1 cellular context compared by ENCODE assay signal in genomic region chr11:67351275-67352005, GRCh38.
A peak's percentile ranks its signal among the peaks of the same experiment; 100 is the strongest.
TF ChIP-seq lines count a peak whose summit lies in the region.

No MANE protein-coding gene starts in this region.

TF ChIP-seq in GM12878, 131 proteins besides CTCF, POLR2A, EP300 and RAD21 (continues in another document):
- TF ChIP-seq, protein P1, sequence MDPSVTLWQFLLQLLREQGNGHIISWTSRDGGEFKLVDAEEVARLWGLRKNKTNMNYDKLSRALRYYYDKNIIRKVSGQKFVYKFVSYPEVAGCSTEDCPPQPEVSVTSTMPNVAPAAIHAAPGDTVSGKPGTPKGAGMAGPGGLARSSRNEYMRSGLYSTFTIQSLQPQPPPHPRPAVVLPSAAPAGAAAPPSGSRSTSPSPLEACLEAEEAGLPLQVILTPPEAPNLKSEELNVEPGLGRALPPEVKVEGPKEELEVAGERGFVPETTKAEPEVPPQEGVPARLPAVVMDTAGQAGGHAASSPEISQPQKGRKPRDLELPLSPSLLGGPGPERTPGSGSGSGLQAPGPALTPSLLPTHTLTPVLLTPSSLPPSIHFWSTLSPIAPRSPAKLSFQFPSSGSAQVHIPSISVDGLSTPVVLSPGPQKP (IDR thresholded peaks at IDR 0.05; ENCODE audit: low read depth, low read length) = no peak
- TF ChIP-seq NFYA (IDR thresholded peaks at IDR 0.05; ENCODE audit: borderline replicate concordance, low read depth, low read length) (no peak), KLF5 (IDR thresholded peaks at IDR 0.05; ENCODE audit: partially characterized antibody) (no peak), LARP7 (IDR thresholded peaks at IDR 0.05) (no peak), ATF3 (IDR thresholded peaks at IDR 0.05; ENCODE audit: borderline replicate concordance, extremely low read depth, low read depth, low read length) (no peak), IKZF2 (IDR thresholded peaks at IDR 0.05) (0 out of 4 replicates have a peak, but pooled peaks of 1 of the 2 experiments have one; percentile 25), ZNF217 (IDR thresholded peaks at IDR 0.05) (no peak), SKIL (IDR thresholded peaks at IDR 0.05; ENCODE audit: low read depth, poor library complexity, severe bottlenecking) (peak; percentile 26), MTA2 (IDR thresholded peaks at IDR 0.05; ENCODE audit: low read depth) (no peak), DPF2 (IDR thresholded peaks at IDR 0.05) (peak; percentile 12; the same call in 1 of the 2 replicates), FOS (IDR thresholded peaks at IDR 0.05; ENCODE audit: borderline replicate concordance, extremely low read depth, insufficient read length) (no peak), MYB (IDR thresholded peaks at IDR 0.05; ENCODE audit: borderline replicate concordance, low read depth, low read length) (no peak), STAT3 (IDR thresholded peaks at IDR 0.05; ENCODE audit: low read depth, low read length) (no peak), PAX5 (IDR thresholded peaks at IDR 0.05; ENCODE audit: borderline replicate concordance, low read depth, low read length) (0 out of 2 replicates have a peak, but pooled peaks have one; percentile 8), POU2F2 (IDR thresholded peaks at IDR 0.05; ENCODE audit: borderline replicate concordance, low read depth, low read length) (0 out of 3 replicates have a peak, but pooled peaks have one; percentile 30), HCFC1 (IDR thresholded peaks at IDR 0.05; ENCODE audit: low read length) (no peak), HDAC6 (IDR thresholded peaks at IDR 0.05; ENCODE audit: unreplicated experiment) (no peak), NBN (IDR thresholded peaks at IDR 0.05) (peak; percentile 41; the same call in 1 of the 2 replicates), SMC3 (IDR thresholded peaks at IDR 0.05; ENCODE audit: borderline replicate concordance, low read length) (peak; percentile 65), NFXL1 (IDR thresholded peaks at IDR 0.05; ENCODE audit: borderline replicate concordance) (no peak), SMARCA5 (IDR thresholded peaks at IDR 0.05) (peak; percentile 37; the same call in 1 of the 2 replicates), IKZF1 (conservative IDR thresholded peaks at IDR 0.05) (peak; percentile 59), RELB (IDR thresholded peaks at IDR 0.05; ENCODE audit: low read depth) (0 out of 2 replicates have a peak, but pooled peaks have one; percentile 15), MEF2A (IDR thresholded peaks at IDR 0.05; ENCODE audit: insufficient read depth, low read depth, low read length) (0 out of 2 replicates have a peak, but pooled peaks have one; percentile 4), NR2C1 (IDR thresholded peaks at IDR 0.05) (no peak), FOXK2 (IDR thresholded peaks at IDR 0.05) (no peak), BRCA1 (IDR thresholded peaks at IDR 0.05; ENCODE audit: low read depth, low read length) (no peak), TCF7 (IDR thresholded peaks at IDR 0.05; ENCODE audit: borderline replicate concordance) (no peak), YY1 (IDR thresholded peaks at IDR 0.05; ENCODE audit: low read depth, low read length) (peak; percentile 73)
- TF ChIP-seq, protein P2, sequence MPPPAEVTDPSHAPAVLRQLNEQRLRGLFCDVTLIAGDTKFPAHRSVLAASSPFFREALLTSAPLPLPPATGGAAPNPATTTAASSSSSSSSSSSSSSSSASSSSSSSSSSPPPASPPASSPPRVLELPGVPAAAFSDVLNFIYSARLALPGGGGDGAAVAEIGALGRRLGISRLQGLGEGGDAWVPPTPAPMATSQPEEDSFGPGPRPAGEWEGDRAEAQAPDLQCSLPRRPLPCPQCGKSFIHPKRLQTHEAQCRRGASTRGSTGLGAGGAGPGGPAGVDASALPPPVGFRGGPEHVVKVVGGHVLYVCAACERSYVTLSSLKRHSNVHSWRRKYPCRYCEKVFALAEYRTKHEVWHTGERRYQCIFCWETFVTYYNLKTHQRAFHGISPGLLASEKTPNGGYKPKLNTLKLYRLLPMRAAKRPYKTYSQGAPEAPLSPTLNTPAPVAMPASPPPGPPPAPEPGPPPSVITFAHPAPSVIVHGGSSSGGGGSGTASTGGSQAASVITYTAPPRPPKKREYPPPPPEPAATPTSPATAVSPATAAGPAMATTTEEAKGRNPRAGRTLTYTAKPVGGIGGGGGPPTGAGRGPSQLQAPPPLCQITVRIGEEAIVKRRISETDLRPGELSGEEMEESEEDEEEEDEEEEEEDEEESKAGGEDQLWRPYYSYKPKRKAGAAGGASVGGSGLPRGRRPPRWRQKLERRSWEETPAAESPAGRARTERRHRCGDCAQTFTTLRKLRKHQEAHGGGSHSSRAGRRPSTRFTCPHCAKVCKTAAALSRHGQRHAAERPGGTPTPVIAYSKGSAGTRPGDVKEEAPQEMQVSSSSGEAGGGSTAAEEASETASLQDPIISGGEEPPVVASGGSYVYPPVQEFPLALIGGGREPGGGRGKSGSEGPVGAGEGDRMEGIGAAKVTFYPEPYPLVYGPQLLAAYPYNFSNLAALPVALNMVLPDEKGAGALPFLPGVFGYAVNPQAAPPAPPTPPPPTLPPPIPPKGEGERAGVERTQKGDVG (CRISPR knock-in tag; IDR thresholded peaks at IDR 0.05) = no peak
- TF ChIP-seq, protein P3, sequence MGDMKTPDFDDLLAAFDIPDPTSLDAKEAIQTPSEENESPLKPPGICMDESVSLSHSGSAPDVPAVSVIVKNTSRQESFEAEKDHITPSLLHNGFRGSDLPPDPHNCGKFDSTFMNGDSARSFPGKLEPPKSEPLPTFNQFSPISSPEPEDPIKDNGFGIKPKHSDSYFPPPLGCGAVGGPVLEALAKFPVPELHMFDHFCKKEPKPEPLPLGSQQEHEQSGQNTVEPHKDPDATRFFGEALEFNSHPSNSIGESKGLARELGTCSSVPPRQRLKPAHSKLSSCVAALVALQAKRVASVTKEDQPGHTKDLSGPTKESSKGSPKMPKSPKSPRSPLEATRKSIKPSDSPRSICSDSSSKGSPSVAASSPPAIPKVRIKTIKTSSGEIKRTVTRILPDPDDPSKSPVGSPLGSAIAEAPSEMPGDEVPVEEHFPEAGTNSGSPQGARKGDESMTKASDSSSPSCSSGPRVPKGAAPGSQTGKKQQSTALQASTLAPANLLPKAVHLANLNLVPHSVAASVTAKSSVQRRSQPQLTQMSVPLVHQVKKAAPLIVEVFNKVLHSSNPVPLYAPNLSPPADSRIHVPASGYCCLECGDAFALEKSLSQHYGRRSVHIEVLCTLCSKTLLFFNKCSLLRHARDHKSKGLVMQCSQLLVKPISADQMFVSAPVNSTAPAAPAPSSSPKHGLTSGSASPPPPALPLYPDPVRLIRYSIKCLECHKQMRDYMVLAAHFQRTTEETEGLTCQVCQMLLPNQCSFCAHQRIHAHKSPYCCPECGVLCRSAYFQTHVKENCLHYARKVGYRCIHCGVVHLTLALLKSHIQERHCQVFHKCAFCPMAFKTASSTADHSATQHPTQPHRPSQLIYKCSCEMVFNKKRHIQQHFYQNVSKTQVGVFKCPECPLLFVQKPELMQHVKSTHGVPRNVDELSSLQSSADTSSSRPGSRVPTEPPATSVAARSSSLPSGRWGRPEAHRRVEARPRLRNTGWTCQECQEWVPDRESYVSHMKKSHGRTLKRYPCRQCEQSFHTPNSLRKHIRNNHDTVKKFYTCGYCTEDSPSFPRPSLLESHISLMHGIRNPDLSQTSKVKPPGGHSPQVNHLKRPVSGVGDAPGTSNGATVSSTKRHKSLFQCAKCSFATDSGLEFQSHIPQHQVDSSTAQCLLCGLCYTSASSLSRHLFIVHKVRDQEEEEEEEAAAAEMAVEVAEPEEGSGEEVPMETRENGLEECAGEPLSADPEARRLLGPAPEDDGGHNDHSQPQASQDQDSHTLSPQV (IDR thresholded peaks at IDR 0.05) = peak; percentile 12; the same call in 1 of the 2 replicates
- TF ChIP-seq, protein P4, sequence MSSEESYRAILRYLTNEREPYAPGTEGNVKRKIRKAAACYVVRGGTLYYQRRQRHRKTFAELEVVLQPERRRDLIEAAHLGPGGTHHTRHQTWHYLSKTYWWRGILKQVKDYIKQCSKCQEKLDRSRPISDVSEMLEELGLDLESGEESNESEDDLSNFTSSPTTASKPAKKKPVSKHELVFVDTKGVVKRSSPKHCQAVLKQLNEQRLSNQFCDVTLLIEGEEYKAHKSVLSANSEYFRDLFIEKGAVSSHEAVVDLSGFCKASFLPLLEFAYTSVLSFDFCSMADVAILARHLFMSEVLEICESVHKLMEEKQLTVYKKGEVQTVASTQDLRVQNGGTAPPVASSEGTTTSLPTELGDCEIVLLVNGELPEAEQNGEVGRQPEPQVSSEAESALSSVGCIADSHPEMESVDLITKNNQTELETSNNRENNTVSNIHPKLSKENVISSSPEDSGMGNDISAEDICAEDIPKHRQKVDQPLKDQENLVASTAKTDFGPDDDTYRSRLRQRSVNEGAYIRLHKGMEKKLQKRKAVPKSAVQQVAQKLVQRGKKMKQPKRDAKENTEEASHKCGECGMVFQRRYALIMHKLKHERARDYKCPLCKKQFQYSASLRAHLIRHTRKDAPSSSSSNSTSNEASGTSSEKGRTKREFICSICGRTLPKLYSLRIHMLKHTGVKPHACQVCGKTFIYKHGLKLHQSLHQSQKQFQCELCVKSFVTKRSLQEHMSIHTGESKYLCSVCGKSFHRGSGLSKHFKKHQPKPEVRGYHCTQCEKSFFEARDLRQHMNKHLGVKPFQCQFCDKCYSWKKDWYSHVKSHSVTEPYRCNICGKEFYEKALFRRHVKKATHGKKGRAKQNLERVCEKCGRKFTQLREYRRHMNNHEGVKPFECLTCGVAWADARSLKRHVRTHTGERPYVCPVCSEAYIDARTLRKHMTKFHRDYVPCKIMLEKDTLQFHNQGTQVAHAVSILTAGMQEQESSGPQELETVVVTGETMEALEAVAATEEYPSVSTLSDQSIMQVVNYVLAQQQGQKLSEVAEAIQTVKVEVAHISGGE (CRISPR knock-in tag; IDR thresholded peaks at IDR 0.05) = no peak
- TF ChIP-seq, protein P5, sequence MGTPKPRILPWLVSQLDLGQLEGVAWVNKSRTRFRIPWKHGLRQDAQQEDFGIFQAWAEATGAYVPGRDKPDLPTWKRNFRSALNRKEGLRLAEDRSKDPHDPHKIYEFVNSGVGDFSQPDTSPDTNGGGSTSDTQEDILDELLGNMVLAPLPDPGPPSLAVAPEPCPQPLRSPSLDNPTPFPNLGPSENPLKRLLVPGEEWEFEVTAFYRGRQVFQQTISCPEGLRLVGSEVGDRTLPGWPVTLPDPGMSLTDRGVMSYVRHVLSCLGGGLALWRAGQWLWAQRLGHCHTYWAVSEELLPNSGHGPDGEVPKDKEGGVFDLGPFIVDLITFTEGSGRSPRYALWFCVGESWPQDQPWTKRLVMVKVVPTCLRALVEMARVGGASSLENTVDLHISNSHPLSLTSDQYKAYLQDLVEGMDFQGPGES (IDR thresholded peaks at IDR 0.05) = no peak
- TF ChIP-seq, protein P6, sequence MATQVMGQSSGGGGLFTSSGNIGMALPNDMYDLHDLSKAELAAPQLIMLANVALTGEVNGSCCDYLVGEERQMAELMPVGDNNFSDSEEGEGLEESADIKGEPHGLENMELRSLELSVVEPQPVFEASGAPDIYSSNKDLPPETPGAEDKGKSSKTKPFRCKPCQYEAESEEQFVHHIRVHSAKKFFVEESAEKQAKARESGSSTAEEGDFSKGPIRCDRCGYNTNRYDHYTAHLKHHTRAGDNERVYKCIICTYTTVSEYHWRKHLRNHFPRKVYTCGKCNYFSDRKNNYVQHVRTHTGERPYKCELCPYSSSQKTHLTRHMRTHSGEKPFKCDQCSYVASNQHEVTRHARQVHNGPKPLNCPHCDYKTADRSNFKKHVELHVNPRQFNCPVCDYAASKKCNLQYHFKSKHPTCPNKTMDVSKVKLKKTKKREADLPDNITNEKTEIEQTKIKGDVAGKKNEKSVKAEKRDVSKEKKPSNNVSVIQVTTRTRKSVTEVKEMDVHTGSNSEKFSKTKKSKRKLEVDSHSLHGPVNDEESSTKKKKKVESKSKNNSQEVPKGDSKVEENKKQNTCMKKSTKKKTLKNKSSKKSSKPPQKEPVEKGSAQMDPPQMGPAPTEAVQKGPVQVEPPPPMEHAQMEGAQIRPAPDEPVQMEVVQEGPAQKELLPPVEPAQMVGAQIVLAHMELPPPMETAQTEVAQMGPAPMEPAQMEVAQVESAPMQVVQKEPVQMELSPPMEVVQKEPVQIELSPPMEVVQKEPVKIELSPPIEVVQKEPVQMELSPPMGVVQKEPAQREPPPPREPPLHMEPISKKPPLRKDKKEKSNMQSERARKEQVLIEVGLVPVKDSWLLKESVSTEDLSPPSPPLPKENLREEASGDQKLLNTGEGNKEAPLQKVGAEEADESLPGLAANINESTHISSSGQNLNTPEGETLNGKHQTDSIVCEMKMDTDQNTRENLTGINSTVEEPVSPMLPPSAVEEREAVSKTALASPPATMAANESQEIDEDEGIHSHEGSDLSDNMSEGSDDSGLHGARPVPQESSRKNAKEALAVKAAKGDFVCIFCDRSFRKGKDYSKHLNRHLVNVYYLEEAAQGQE (IDR thresholded peaks at IDR 0.05; ENCODE audit: low read depth, low read length) = no peak
